Comparison of ENCODE assay signal across 1 cellular context in genomic region chr6:118565317-118565960, GRCh38.
TF ChIP-seq lines count a peak whose summit lies in the region.

No MANE protein-coding gene starts in this region.

TF ChIP-seq in GM23338, 12 proteins besides CTCF, POLR2A, EP300 and RAD21 (continued from another document):
- TF ChIP-seq ZNF462 (CRISPR knock-in tag; IDR thresholded peaks at IDR 0.05) (no peak), NANOG (IDR thresholded peaks at IDR 0.05; ENCODE audit: borderline replicate concordance) (no peak), POLR2AphosphoS5 (IDR thresholded peaks at IDR 0.05; ENCODE audit: low read depth) (no peak), ZNF331 (CRISPR knock-in tag; IDR thresholded peaks at IDR 0.05; ENCODE audit: low read depth) (no peak), ETS1 (IDR thresholded peaks at IDR 0.05) (no peak), STAT1 (IDR thresholded peaks at IDR 0.05; ENCODE audit: unreplicated experiment) (no peak), CREB1 (CRISPR knock-in tag; IDR thresholded peaks at IDR 0.05; ENCODE audit: low read depth) (no peak), JUNB (IDR thresholded peaks at IDR 0.05; ENCODE audit: unreplicated experiment) (no peak)
